16 cellular contexts compared by ENCODE assay signal in the genomic region with DNA sequence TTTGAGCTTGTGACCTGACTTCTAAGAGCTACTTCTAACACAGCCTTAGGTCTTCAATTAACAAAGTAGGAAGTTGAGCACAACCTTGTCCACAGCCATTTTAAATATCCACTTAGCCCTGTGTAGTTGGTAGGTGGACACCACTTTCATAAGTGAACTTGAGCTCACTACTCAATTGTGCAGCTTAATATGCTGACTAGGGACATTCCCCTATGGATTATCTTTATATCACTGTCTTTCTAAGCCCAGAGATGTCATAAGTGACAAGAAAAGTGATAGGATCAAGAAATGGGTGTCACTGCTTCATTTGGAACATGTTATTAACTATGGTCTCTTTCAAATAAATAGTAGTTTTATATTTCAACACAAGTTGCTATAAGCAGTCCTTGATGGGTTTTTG. TPM values are rescaled to one million over a fixed set of nuclear protein-coding genes. Genes with fewer than 3 reads are reported as not detected.
DNase-seq lines count a peak whose midpoint lies in the region; ATAC-seq and TF ChIP-seq lines count a peak whose summit lies in the region.
"Had no signal": no experiment of that assay in that cellular context is flagged by ENCODE, and none has a peak within 500 bp of the region (broad histone marks: within the 10 kb centered on the region; RNA-seq: fewer than 3 reads in every experiment).

No MANE protein-coding gene starts in this region.

- ATAC-seq in activated naive CD4-positive, alpha-beta T cell treated with anti-CD3 and anti-CD28 coated beads, Interleukin-2, amount 50 U/mL, for 72 hours = no peak
- ATAC-seq in activated CD8-positive, alpha-beta T cell treated with anti-CD3 and anti-CD28 coated beads, Interleukin-2, amount 10 ng/mL, durations not matched to agents 7 days and 5 days = no peak
- ATAC-seq in GM18505 (IDR thresholded peaks at IDR 0.05; ENCODE audit: unreplicated experiment) (no peak), HG03139 (IDR thresholded peaks at IDR 0.05; ENCODE audit: unreplicated experiment) (no peak)
- ATAC-seq: left lung had no signal

- TF ChIP-seq POLR2A in GM18505 (IDR thresholded peaks at IDR 0.05; ENCODE audit: borderline replicate concordance, extremely low read depth, insufficient read depth, insufficient read length) = no peak

- peaks cover 38% of the 10 kb centered on the region for H3K4me1 Mint-ChIP-seq in activated naive CD4-positive, alpha-beta T cell treated with anti-CD3 and anti-CD28 coated beads for 36 hours (ENCODE audit: low read depth)
- H3K4me1 Mint-ChIP-seq in HFFc6 (ENCODE audit: low read depth) = peaks cover 15% of the 10 kb centered on the region
- peaks cover 59% of the 10 kb centered on the region for H3K4me1 Mint-ChIP-seq in activated CD8-positive, alpha-beta T cell treated with anti-CD3 and anti-CD28 coated beads, Interleukin-2, amount 10 ng/mL, durations not matched to agents 7 days and 5 days (ENCODE audit: low read depth)
- H3K4me1 Mint-ChIP-seq in neural crest cell = peaks cover 15% of the 10 kb centered on the region

- intact Hi-C loops in activated naive CD4-positive, alpha-beta T cell treated with anti-CD3 and anti-CD28 coated beads for 36 hours (cut with micrococcal nuclease) = no loop called here

- CTCF ChIA-PET in activated naive CD4-positive, alpha-beta T cell treated with anti-CD3 and anti-CD28 coated beads for 36 hours (lab: Charles Lee) = interaction anchor here (0.8 to 2.1 kb wide), 7 partner anchors 18 to 253 kb away, joined by 3 to 8 read pairs (median 3); no protein-coding TSS in a partner anchor
- CTCF ChIA-PET in activated CD8-positive, alpha-beta T cell treated with anti-CD3 and anti-CD28 coated beads, Interleukin-2, amount 10 ng/mL, durations not matched to agents 7 days and 5 days (lab: Charles Lee) = interaction anchor here (1.4 to 3.1 kb wide), 6 partner anchors 34 to 102 kb away, joined by 3 to 18 read pairs (median 6); partner anchors contain the start of gene KMT2A

- no peak overlapping the region for H3K4me3 Mint-ChIP-seq in activated naive CD4-positive, alpha-beta T cell treated with anti-CD3 and anti-CD28 coated beads for 36 hours
- H3K4me3 Mint-ChIP-seq in HFFc6 = no peak overlapping the region
- H3K4me3 Mint-ChIP-seq in activated CD8-positive, alpha-beta T cell treated with anti-CD3 and anti-CD28 coated beads, Interleukin-2, amount 10 ng/mL, durations not matched to agents 7 days and 5 days = no peak overlapping the region
- H3K4me3 Mint-ChIP-seq in neural crest cell = peak overlapping the region; percentile 31

- H3K27ac Mint-ChIP-seq in activated naive CD4-positive, alpha-beta T cell treated with anti-CD3 and anti-CD28 coated beads for 36 hours = peak overlapping the region; percentile 98
- H3K27ac Mint-ChIP-seq in activated naive CD4-positive, alpha-beta T cell treated with anti-CD3 and anti-CD28 coated beads, Interleukin-2, amount 50 U/mL, for 72 hours = no peak overlapping the region
- 0 out of 2 replicates have a peak overlapping the region, but pooled peaks have one; percentile 18 for H3K27ac Mint-ChIP-seq in HFFc6
- peak overlapping the region; percentile 65 for H3K27ac Mint-ChIP-seq in activated CD8-positive, alpha-beta T cell treated with anti-CD3 and anti-CD28 coated beads, Interleukin-2, amount 10 ng/mL, durations not matched to agents 7 days and 5 days
- no peak overlapping the region for H3K27ac Mint-ChIP-seq in neural crest cell (ENCODE audit: unreplicated experiment)

- peaks cover 20% of the 10 kb centered on the region for H3K36me3 Mint-ChIP-seq in activated naive CD4-positive, alpha-beta T cell treated with anti-CD3 and anti-CD28 coated beads for 36 hours (ENCODE audit: low read depth)
- peaks cover 20 to 27% of the 10 kb centered on the region in 2 donors for H3K36me3 Mint-ChIP-seq in activated naive CD4-positive, alpha-beta T cell treated with anti-CD3 and anti-CD28 coated beads, Interleukin-2, amount 50 U/mL, for 72 hours
- H3K36me3 Mint-ChIP-seq in HFFc6 (ENCODE audit: low read depth) (peaks cover 14% of the 10 kb centered on the region), neural crest cell (ENCODE audit: low read depth) (no peaks in the 10 kb centered on the region)
- peaks cover 59% of the 10 kb centered on the region for H3K36me3 Mint-ChIP-seq in activated CD8-positive, alpha-beta T cell treated with anti-CD3 and anti-CD28 coated beads, Interleukin-2, amount 10 ng/mL, durations not matched to agents 7 days and 5 days (ENCODE audit: low read depth)

- H3K9me3 Mint-ChIP-seq in activated naive CD4-positive, alpha-beta T cell treated with anti-CD3 and anti-CD28 coated beads for 36 hours = no peaks in the 10 kb centered on the region
- H3K9me3 Mint-ChIP-seq in activated naive CD4-positive, alpha-beta T cell treated with anti-CD3 and anti-CD28 coated beads, Interleukin-2, amount 50 U/mL, for 72 hours = no peaks in the 10 kb centered on the region
- H3K9me3 Mint-ChIP-seq in HFFc6 (no peaks in the 10 kb centered on the region), neural crest cell (no peaks in the 10 kb centered on the region)
- H3K9me3 Mint-ChIP-seq in activated CD8-positive, alpha-beta T cell treated with anti-CD3 and anti-CD28 coated beads, Interleukin-2, amount 10 ng/mL, durations not matched to agents 7 days and 5 days (ENCODE audit: insufficient read depth) = no peaks in the 10 kb centered on the region

- no peaks in the 10 kb centered on the region for H3K27me3 Mint-ChIP-seq in activated naive CD4-positive, alpha-beta T cell treated with anti-CD3 and anti-CD28 coated beads for 36 hours (ENCODE audit: low read depth)
- H3K27me3 Mint-ChIP-seq in HFFc6 (ENCODE audit: insufficient read depth) (no peaks in the 10 kb centered on the region), neural crest cell (ENCODE audit: low read depth) (no peaks in the 10 kb centered on the region)
- no peaks in the 10 kb centered on the region for H3K27me3 Mint-ChIP-seq in activated CD8-positive, alpha-beta T cell treated with anti-CD3 and anti-CD28 coated beads, Interleukin-2, amount 10 ng/mL, durations not matched to agents 7 days and 5 days (ENCODE audit: low read depth)

- DNase-seq in activated naive CD4-positive, alpha-beta T cell treated with anti-CD3 and anti-CD28 coated beads for 36 hours = no peak
- no peak for DNase-seq in activated naive CD4-positive, alpha-beta T cell treated with anti-CD3 and anti-CD28 coated beads, Interleukin-2, amount 50 U/mL, for 72 hours (ENCODE audit: low spot score in 2 of 2)
- no peak for DNase-seq in HFFc6
- no peak for DNase-seq in activated CD8-positive, alpha-beta T cell treated with anti-CD3 and anti-CD28 coated beads, Interleukin-2, amount 10 ng/mL, durations not matched to agents 7 days and 5 days
- DNase-seq in neural crest cell (ENCODE audit: low read depth, low spot score) = no peak
- DNase-seq in stimulated activated CD4-positive, alpha-beta T cell treated with anti-CD3 and anti-CD28 coated beads, Interleukin-1b, Interleukin-23, amount 100 ng/mL, for 48 hours = no peak
- DNase-seq: head of caudate nucleus, KBM-7, left lung, NCI-H2029, NCI-H446 treated with DMSO at 0.1 percent for 48 hours, RPMI8226 had no signal

- POLR2A ChIA-PET in activated CD8-positive, alpha-beta T cell treated with anti-CD3 and anti-CD28 coated beads, Interleukin-2, amount 10 ng/mL, durations not matched to agents 7 days and 5 days (lab: Charles Lee) = interaction anchor here (0.6 to 3.6 kb wide), 3 partner anchors 38 to 92 kb away, joined by 3 to 24 read pairs (median 3); partner anchors contain the start of gene KMT2A

- TF ChIP-seq CTCF in HFFc6 (IDR thresholded peaks at IDR 0.05) (no peak), neural crest cell (conservative IDR thresholded peaks at IDR 0.05) (no peak)

RNA-seq across cellular contexts. Expression of gene ATP5MG, which starts 4.0 kb away (rescaled TPM):
- 100 to 1,000 TPM; 279 to 284 TPM for total RNA-seq in activated naive CD4-positive, alpha-beta T cell treated with anti-CD3 and anti-CD28 coated beads for 36 hours
- total RNA-seq in activated naive CD4-positive, alpha-beta T cell treated with anti-CD3 and anti-CD28 coated beads, Interleukin-2, amount 50 U/mL, for 72 hours = 100 to 1,000 TPM; 231 to 249 TPM
- 100 to 1,000 TPM; 196 to 275 (median 223) TPM for total RNA-seq in HFFc6 (2021; fragmentation: NEBNext Ultra II Directional; extraction: Animal tissue kit (Norgen Biotek cat#: 25700))
- 100 to 1,000 TPM; 275 to 298 TPM for total RNA-seq in activated CD8-positive, alpha-beta T cell treated with anti-CD3 and anti-CD28 coated beads, Interleukin-2, amount 10 ng/mL, durations not matched to agents 7 days and 5 days
- 227 and 233 TPM in 2 replicates for total RNA-seq in neural crest cell

RNA-seq across cellular contexts. Expression of gene UBE4A, which starts 38.0 kb away (rescaled TPM):
- 10 to 100 TPM; 35.3 to 35.7 TPM for total RNA-seq in activated naive CD4-positive, alpha-beta T cell treated with anti-CD3 and anti-CD28 coated beads for 36 hours
- 10 to 100 TPM; 40.6 to 47.8 TPM for total RNA-seq in activated naive CD4-positive, alpha-beta T cell treated with anti-CD3 and anti-CD28 coated beads, Interleukin-2, amount 50 U/mL, for 72 hours
- total RNA-seq in HFFc6 (2021; fragmentation: NEBNext Ultra II Directional; extraction: Animal tissue kit (Norgen Biotek cat#: 25700)) = 10 to 100 TPM; 46.2 to 62.7 (median 54.1) TPM
- 10 to 100 TPM; 38.5 to 39.8 TPM for total RNA-seq in activated CD8-positive, alpha-beta T cell treated with anti-CD3 and anti-CD28 coated beads, Interleukin-2, amount 10 ng/mL, durations not matched to agents 7 days and 5 days
- 35.1 and 35.9 TPM in 2 replicates for total RNA-seq in neural crest cell

RNA-seq across cellular contexts. Expression of gene KMT2A, which starts 38.8 kb away (rescaled TPM):
- 10 to 100 TPM; 68.4 to 68.5 TPM for total RNA-seq in activated naive CD4-positive, alpha-beta T cell treated with anti-CD3 and anti-CD28 coated beads for 36 hours
- 10 to 100 TPM; 71.4 to 99.3 TPM for total RNA-seq in activated naive CD4-positive, alpha-beta T cell treated with anti-CD3 and anti-CD28 coated beads, Interleukin-2, amount 50 U/mL, for 72 hours
- total RNA-seq in HFFc6 (2021; fragmentation: NEBNext Ultra II Directional; extraction: Animal tissue kit (Norgen Biotek cat#: 25700)) = 10 to 100 TPM; 29.3 to 39.3 (median 34.4) TPM
- total RNA-seq in activated CD8-positive, alpha-beta T cell treated with anti-CD3 and anti-CD28 coated beads, Interleukin-2, amount 10 ng/mL, durations not matched to agents 7 days and 5 days = 10 to 100 TPM; 83.1 to 86.7 TPM
- total RNA-seq in neural crest cell = 78.8 and 86.3 TPM in 2 replicates

RNA-seq across cellular contexts. Expression of gene CD3G, which starts 53.3 kb away (rescaled TPM):
- 100 to 1,000 TPM; 103 to 106 TPM for total RNA-seq in activated naive CD4-positive, alpha-beta T cell treated with anti-CD3 and anti-CD28 coated beads for 36 hours
- 100 to 1,000 TPM in 1 of 2 donors, 10 to 100 TPM in 1; 82.9 to 123 TPM for total RNA-seq in activated naive CD4-positive, alpha-beta T cell treated with anti-CD3 and anti-CD28 coated beads, Interleukin-2, amount 50 U/mL, for 72 hours
- total RNA-seq in HFFc6 (2021; fragmentation: NEBNext Ultra II Directional; extraction: Animal tissue kit (Norgen Biotek cat#: 25700)) = not detected
- 100 to 1,000 TPM; 227 to 232 TPM for total RNA-seq in activated CD8-positive, alpha-beta T cell treated with anti-CD3 and anti-CD28 coated beads, Interleukin-2, amount 10 ng/mL, durations not matched to agents 7 days and 5 days
- total RNA-seq in neural crest cell = not detected in 2 replicates
- total RNA-seq: chondrocyte, fibroblast of lung had no signal

RNA-seq across cellular contexts. Expression of gene CD3D, which starts 54.9 kb away (rescaled TPM):
- 100 to 1,000 TPM; 259 to 285 TPM for total RNA-seq in activated naive CD4-positive, alpha-beta T cell treated with anti-CD3 and anti-CD28 coated beads for 36 hours
- 100 to 1,000 TPM; 337 to 341 TPM for total RNA-seq in activated naive CD4-positive, alpha-beta T cell treated with anti-CD3 and anti-CD28 coated beads, Interleukin-2, amount 50 U/mL, for 72 hours
- not detected for total RNA-seq in HFFc6 (2021; fragmentation: NEBNext Ultra II Directional; extraction: Animal tissue kit (Norgen Biotek cat#: 25700))
- 100 to 1,000 TPM; 541 to 588 TPM for total RNA-seq in activated CD8-positive, alpha-beta T cell treated with anti-CD3 and anti-CD28 coated beads, Interleukin-2, amount 10 ng/mL, durations not matched to agents 7 days and 5 days
- not detected in 2 replicates for total RNA-seq in neural crest cell
- total RNA-seq: chondrocyte, fibroblast of lung had no signal

Comparison
In these comparisons a context has a peak if more than half of its experiments do, and no peak if none do; other contexts are left out.
1. H3K27ac Mint-ChIP-seq: peak in activated naive CD4-positive, alpha-beta T cell treated with anti-CD3 and anti-CD28 coated beads for 36 hours (single experiment), HFFc6 (single experiment) and activated CD8-positive, alpha-beta T cell treated with anti-CD3 and anti-CD28 coated beads, Interleukin-2, amount 10 ng/mL, durations not matched to agents 7 days and 5 days (single experiment); none in activated naive CD4-positive, alpha-beta T cell treated with anti-CD3 and anti-CD28 coated beads, Interleukin-2, amount 50 U/mL, for 72 hours (0 of 2) and neural crest cell (single experiment).